8 cellular contexts compared by ENCODE assay signal in genomic region chr10:34638405-34639054, GRCh38.
A peak's percentile ranks its signal among the peaks of the same experiment; 100 is the strongest.
DNase-seq lines count a peak whose midpoint lies in the region; ATAC-seq and TF ChIP-seq lines count a peak whose summit lies in the region.

No MANE protein-coding gene starts in this region.

- no peak overlapping the region for H3K4me3 ChIP-seq in epithelial cell of proximal tubule (ENCODE audit: low read depth, low read length)

- H3K27me3 Mint-ChIP-seq in naive thymus-derived CD8-positive, alpha-beta T cell, result peaks cover 0 to 5% (median 0%) of the 10 kb centered on the region in 5 donors
- no peaks in the 10 kb centered on the region for H3K27me3 Mint-ChIP-seq in stimulated activated naive B cell treated with anti-CD40 and anti-IgM and Interleukin-4, amounts not matched to agents 10 μg/mL and 1 μg/mL and 100 μg/mL, for 72 hours

- peaks cover 6 to 19% (median 11%) of the 10 kb centered on the region in 4 donors for H3K4me1 Mint-ChIP-seq in naive thymus-derived CD8-positive, alpha-beta T cell
- peaks cover 14 to 26% of the 10 kb centered on the region in 2 donors for H3K4me1 Mint-ChIP-seq in stimulated activated naive B cell treated with anti-CD40 and anti-IgM and Interleukin-4, amounts not matched to agents 10 μg/mL and 1 μg/mL and 100 μg/mL, for 72 hours

- peak; percentile 97 for TF ChIP-seq CTCF in epithelial cell of proximal tubule (conservative IDR thresholded peaks at IDR 0.05; ENCODE audit: low read depth, low read length)

- H3K9me3 Mint-ChIP-seq in naive thymus-derived CD8-positive, alpha-beta T cell, result no peaks in the 10 kb centered on the region
- H3K9me3 Mint-ChIP-seq in stimulated activated naive B cell treated with anti-CD40 and anti-IgM and Interleukin-4, amounts not matched to agents 10 μg/mL and 1 μg/mL and 100 μg/mL, for 72 hours, result no peaks in the 10 kb centered on the region

- no peak overlapping the region for H3K27ac Mint-ChIP-seq in naive thymus-derived CD8-positive, alpha-beta T cell
- no peak overlapping the region for H3K27ac Mint-ChIP-seq in stimulated activated naive B cell treated with anti-CD40 and anti-IgM and Interleukin-4, amounts not matched to agents 10 μg/mL and 1 μg/mL and 100 μg/mL, for 72 hours

- ATAC-seq in HG03432 (IDR thresholded peaks at IDR 0.05; ENCODE audit: unreplicated experiment), result peak; percentile 42
- ATAC-seq in naive thymus-derived CD8-positive, alpha-beta T cell, result no peak
- ATAC-seq in stimulated activated naive B cell treated with anti-CD40 and anti-IgM and Interleukin-4, amounts not matched to agents 10 μg/mL and 1 μg/mL and 100 μg/mL, for 72 hours (replicated peaks), result peak in 1 of 2 donors; percentile 32

- H3K36me3 Mint-ChIP-seq in naive thymus-derived CD8-positive, alpha-beta T cell, result no peaks in the 10 kb centered on the region
- no peaks in the 10 kb centered on the region for H3K36me3 Mint-ChIP-seq in stimulated activated naive B cell treated with anti-CD40 and anti-IgM and Interleukin-4, amounts not matched to agents 10 μg/mL and 1 μg/mL and 100 μg/mL, for 72 hours

- H3K4me3 Mint-ChIP-seq in naive thymus-derived CD8-positive, alpha-beta T cell, result peak overlapping the region in 1 of 10 donors; percentile 42
- no peak overlapping the region for H3K4me3 Mint-ChIP-seq in stimulated activated naive B cell treated with anti-CD40 and anti-IgM and Interleukin-4, amounts not matched to agents 10 μg/mL and 1 μg/mL and 100 μg/mL, for 72 hours

- POLR2A ChIA-PET in naive thymus-derived CD8-positive, alpha-beta T cell (lab: Charles Lee), result no interaction called here

- peak; percentile 53 for DNase-seq in NCI-H2171 treated with DMSO at 0.1 percent for 48 hours (lab: John Stamatoyannopoulos, UW)
- no peak for DNase-seq in NCI-H2171 (lab: John Stamatoyannopoulos, UW)
- DNase-seq in NOMO-1 treated with DMSO at 0.1 percent for 48 hours (lab: John Stamatoyannopoulos, UW; ENCODE audit: unreplicated experiment), result peak; percentile 50
- peak; percentile 64 for DNase-seq in activated CD8-positive, alpha-beta memory T cell treated with anti-CD3 and anti-CD28 coated beads, Interleukin-2, amount 50 U/mL, for 4 hours
- DNase-seq in epithelial cell of proximal tubule (ENCODE audit: low read depth), result peak; percentile 41
- DNase-seq in naive thymus-derived CD8-positive, alpha-beta T cell, result peak; percentile 24 to 75 (median 58)
- peak; percentile 24 for DNase-seq in stimulated activated naive B cell treated with anti-CD40 and anti-IgM and Interleukin-4, amounts not matched to agents 10 μg/mL and 1 μg/mL and 100 μg/mL, for 72 hours
